Comparison of ENCODE assay signal across 15 cellular contexts in the genomic region with DNA sequence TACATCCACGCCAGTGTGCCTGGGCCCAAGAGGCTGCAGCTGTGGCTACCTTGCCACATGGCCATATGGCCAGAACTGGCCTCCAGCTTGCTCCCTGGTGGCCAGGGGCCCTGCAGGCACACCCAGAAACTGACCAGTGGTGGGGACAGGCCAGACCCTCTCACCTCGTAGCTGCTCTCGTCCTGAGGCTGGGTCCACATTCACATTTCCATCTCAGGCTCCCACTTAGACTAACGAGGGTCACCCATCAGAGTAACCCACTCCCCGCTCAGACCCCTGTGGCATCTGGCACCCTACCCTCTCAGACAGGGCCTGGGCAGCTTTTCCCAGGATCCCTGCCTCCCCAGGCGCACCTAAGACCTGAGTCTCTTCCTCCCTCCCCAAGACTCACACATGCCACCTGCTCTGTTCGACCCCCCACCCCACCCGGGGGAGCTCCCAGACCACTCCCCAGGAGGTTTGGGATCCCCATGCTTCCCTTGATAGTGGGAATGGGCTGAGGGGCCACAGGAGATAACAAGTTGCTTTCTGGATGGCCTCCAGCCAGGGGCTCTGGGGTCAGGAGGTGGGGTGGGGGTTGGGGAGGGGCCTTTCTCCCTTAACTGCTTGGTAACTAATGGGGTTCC. TPM values are rescaled to one million over a fixed set of nuclear protein-coding genes. Genes with fewer than 3 reads are reported as not detected.
A peak's percentile ranks its signal among the peaks of the same experiment; 100 is the strongest.
DNase-seq lines count a peak whose midpoint lies in the region; ATAC-seq and TF ChIP-seq lines count a peak whose summit lies in the region.
"Had no signal": no experiment of that assay in that cellular context is flagged by ENCODE, and none has a peak within 500 bp of the region (broad histone marks: within the 10 kb centered on the region; RNA-seq: fewer than 3 reads in every experiment).

No MANE protein-coding gene starts in this region.

- H3K4me3 Mint-ChIP-seq in activated T-cell treated with anti-CD3 and anti-CD28 coated beads, Interleukin-2, amount 50 U/mL, for 24 hours, result no peak overlapping the region
- no peak overlapping the region for H3K4me3 Mint-ChIP-seq in activated T-cell treated with anti-CD3 and anti-CD28 coated beads, Interleukin-2, amount 50 U/mL, for 4 hours
- no peak overlapping the region for H3K4me3 Mint-ChIP-seq in WTC11

- ATAC-seq in activated T-cell treated with anti-CD3 and anti-CD28 coated beads, Interleukin-2, amount 50 U/mL, for 4 hours, result no peak
- ATAC-seq in WTC11 (no peak), right lobe of liver (peak in 2 of 4 donors; percentile 3 to 10), aorta (ENCODE audit: low FRiP score) (peak; percentile 11)

- POLR2A ChIA-PET in WTC11 (lab: Charles Lee), result no interaction called here

- peaks cover 53% of the 10 kb centered on the region for H3K27me3 Mint-ChIP-seq in activated T-cell treated with anti-CD3 and anti-CD28 coated beads, Interleukin-2, amount 50 U/mL, for 24 hours
- peaks cover 38% of the 10 kb centered on the region for H3K27me3 Mint-ChIP-seq in activated T-cell treated with anti-CD3 and anti-CD28 coated beads, Interleukin-2, amount 50 U/mL, for 4 hours (ENCODE audit: low read depth)
- H3K27me3 Mint-ChIP-seq in WTC11 (ENCODE audit: low read depth), result no peaks in the 10 kb centered on the region

- no peaks in the 10 kb centered on the region for H3K4me1 ChIP-seq in right lobe of liver
- H3K4me1 ChIP-seq in aorta (ENCODE audit: control insufficient read depth in 1 of 2, insufficient read depth in 2 of 2, low read length in 2 of 2), result no peaks in the 10 kb centered on the region
- H3K4me1 ChIP-seq: adrenal gland, testis had no signal

- H3K27ac Mint-ChIP-seq in activated T-cell treated with anti-CD3 and anti-CD28 coated beads, Interleukin-2, amount 50 U/mL, for 24 hours, result no peak overlapping the region
- H3K27ac Mint-ChIP-seq in WTC11, result no peak overlapping the region

- intact Hi-C loops in right lobe of liver (cut with DNase I), result no loop called here
- intact Hi-C loops in aorta (cut with DNase I), result no loop called here

- TF ChIP-seq CTCF in WTC11 (IDR thresholded peaks at IDR 0.05) (no peak), right lobe of liver (IDR thresholded peaks at IDR 0.05) (no peak)

- H3K9me3 Mint-ChIP-seq in activated T-cell treated with anti-CD3 and anti-CD28 coated beads, Interleukin-2, amount 50 U/mL, for 24 hours, result no peaks in the 10 kb centered on the region
- H3K9me3 Mint-ChIP-seq in activated T-cell treated with anti-CD3 and anti-CD28 coated beads, Interleukin-2, amount 50 U/mL, for 4 hours, result no peaks in the 10 kb centered on the region
- H3K9me3 Mint-ChIP-seq in WTC11, result no peaks in the 10 kb centered on the region

- no peaks in the 10 kb centered on the region for H3K4me1 Mint-ChIP-seq in activated T-cell treated with anti-CD3 and anti-CD28 coated beads, Interleukin-2, amount 50 U/mL, for 24 hours (ENCODE audit: low read depth)
- no peaks in the 10 kb centered on the region for H3K4me1 Mint-ChIP-seq in activated T-cell treated with anti-CD3 and anti-CD28 coated beads, Interleukin-2, amount 50 U/mL, for 4 hours (ENCODE audit: low read depth)
- H3K4me1 Mint-ChIP-seq in WTC11, result peaks cover 21% of the 10 kb centered on the region

- no peak for TF ChIP-seq POLR2A in right lobe of liver (IDR thresholded peaks at IDR 0.05)

- H3K4me3 ChIP-seq in right lobe of liver (no peak overlapping the region), aorta (ENCODE audit: low read length in 2 of 2) (no peak overlapping the region)
- H3K4me3 ChIP-seq: adrenal gland, SJCRH30, testis had no signal

- H3K27me3 ChIP-seq in right lobe of liver (no peaks in the 10 kb centered on the region), aorta (ENCODE audit: control insufficient read depth in 1 of 2, insufficient read depth in 2 of 2, low read length in 1 of 2) (no peaks in the 10 kb centered on the region)
- H3K27me3 ChIP-seq: testis had no signal

- CTCF ChIA-PET in WTC11 (lab: Charles Lee), result interaction anchor here (2.4 to 2.8 kb wide), 2 partner anchors 11 to 98 kb away, joined by 10 to 25 read pairs; no protein-coding TSS in a partner anchor

- H3K36me3 ChIP-seq in right lobe of liver (no peaks in the 10 kb centered on the region), aorta (ENCODE audit: control insufficient read depth in 1 of 2, insufficient read depth in 2 of 2, low read length in 1 of 2) (no peaks in the 10 kb centered on the region)
- H3K36me3 ChIP-seq: adrenal gland, SJCRH30 had no signal

- no peaks in the 10 kb centered on the region for H3K36me3 Mint-ChIP-seq in activated T-cell treated with anti-CD3 and anti-CD28 coated beads, Interleukin-2, amount 50 U/mL, for 24 hours (ENCODE audit: low read depth)
- H3K36me3 Mint-ChIP-seq in activated T-cell treated with anti-CD3 and anti-CD28 coated beads, Interleukin-2, amount 50 U/mL, for 4 hours (ENCODE audit: insufficient read depth), result no peaks in the 10 kb centered on the region
- no peaks in the 10 kb centered on the region for H3K36me3 Mint-ChIP-seq in WTC11

- H3K27ac ChIP-seq in right lobe of liver, result no peak overlapping the region
- no peak overlapping the region for H3K27ac ChIP-seq in aorta (ENCODE audit: low read depth in 1 of 2, low read length in 2 of 2)
- H3K27ac ChIP-seq: adrenal gland, SJCRH30, testis had no signal

- no peaks in the 10 kb centered on the region for H3K9me3 ChIP-seq in right lobe of liver
- H3K9me3 ChIP-seq in aorta (ENCODE audit: control insufficient read depth, low read length), result no peaks in the 10 kb centered on the region
- H3K9me3 ChIP-seq: adrenal gland, SJCRH30, testis had no signal

- 93% methylated on average over 4 of the region's 8 CpGs for WGBS in right lobe of liver (ENCODE audit: insufficient coverage, low coverage, low lambda C conversion rate, missing lambda C conversion rate)
- WGBS in aorta, 2 donors, result 94 to 95% methylated on average over 8 of the region's 8 CpGs

- DNase-seq in activated T-cell treated with anti-CD3 and anti-CD28 coated beads, Interleukin-2, amount 50 U/mL, for 24 hours, result peak; percentile 31
- DNase-seq in activated T-cell treated with anti-CD3 and anti-CD28 coated beads, Interleukin-2, amount 50 U/mL, for 4 hours, result no peak
- DNase-seq in WTC11 (ENCODE audit: low spot score), result no peak
- DNase-seq in right lobe of liver, result peak in 2 of 3 donors; percentile 53 to 55
- DNase-seq in aorta, result peak in 1 of 2 donors; percentile 78
- no peak for DNase-seq in NOMO-1 treated with dmso at 0.1 percent for 144 hours (lab: John Stamatoyannopoulos, UW; ENCODE audit: unreplicated experiment)
- DNase-seq in COR-L47 (lab: John Stamatoyannopoulos, UW), result no peak
- DNase-seq in NCI-H748 (lab: John Stamatoyannopoulos, UW; ENCODE audit: unreplicated experiment), result no peak
- DNase-seq: DMS 273 treated with DMSO at 0.1 percent for 48 hours; NCI-H2081 treated with DMSO at 0.1 percent for 48 hours; SJCRH30; stimulated activated CD4-positive, alpha-beta T cell treated with anti-CD3 and anti-CD28 coated beads, Interleukin-12 subunit alpha, Interleukin-12 subunit beta, amount 100 ng/mL, for 4 hours had no signal

TF ChIP-seq in WTC11, 78 proteins besides CTCF, POLR2A, EP300 and RAD21 (continues in another document):
- no peak for TF ChIP-seq SMAD4 (CRISPR knock-in tag; IDR thresholded peaks at IDR 0.05)
- no peak for TF ChIP-seq KAT7 (CRISPR knock-in tag; IDR thresholded peaks at IDR 0.05; ENCODE audit: borderline replicate concordance)
- no peak for TF ChIP-seq MYBL2 (CRISPR knock-in tag; IDR thresholded peaks at IDR 0.05)
- no peak for TF ChIP-seq ZNF138 (CRISPR knock-in tag; conservative IDR thresholded peaks at IDR 0.05)
- TF ChIP-seq, protein P1, sequence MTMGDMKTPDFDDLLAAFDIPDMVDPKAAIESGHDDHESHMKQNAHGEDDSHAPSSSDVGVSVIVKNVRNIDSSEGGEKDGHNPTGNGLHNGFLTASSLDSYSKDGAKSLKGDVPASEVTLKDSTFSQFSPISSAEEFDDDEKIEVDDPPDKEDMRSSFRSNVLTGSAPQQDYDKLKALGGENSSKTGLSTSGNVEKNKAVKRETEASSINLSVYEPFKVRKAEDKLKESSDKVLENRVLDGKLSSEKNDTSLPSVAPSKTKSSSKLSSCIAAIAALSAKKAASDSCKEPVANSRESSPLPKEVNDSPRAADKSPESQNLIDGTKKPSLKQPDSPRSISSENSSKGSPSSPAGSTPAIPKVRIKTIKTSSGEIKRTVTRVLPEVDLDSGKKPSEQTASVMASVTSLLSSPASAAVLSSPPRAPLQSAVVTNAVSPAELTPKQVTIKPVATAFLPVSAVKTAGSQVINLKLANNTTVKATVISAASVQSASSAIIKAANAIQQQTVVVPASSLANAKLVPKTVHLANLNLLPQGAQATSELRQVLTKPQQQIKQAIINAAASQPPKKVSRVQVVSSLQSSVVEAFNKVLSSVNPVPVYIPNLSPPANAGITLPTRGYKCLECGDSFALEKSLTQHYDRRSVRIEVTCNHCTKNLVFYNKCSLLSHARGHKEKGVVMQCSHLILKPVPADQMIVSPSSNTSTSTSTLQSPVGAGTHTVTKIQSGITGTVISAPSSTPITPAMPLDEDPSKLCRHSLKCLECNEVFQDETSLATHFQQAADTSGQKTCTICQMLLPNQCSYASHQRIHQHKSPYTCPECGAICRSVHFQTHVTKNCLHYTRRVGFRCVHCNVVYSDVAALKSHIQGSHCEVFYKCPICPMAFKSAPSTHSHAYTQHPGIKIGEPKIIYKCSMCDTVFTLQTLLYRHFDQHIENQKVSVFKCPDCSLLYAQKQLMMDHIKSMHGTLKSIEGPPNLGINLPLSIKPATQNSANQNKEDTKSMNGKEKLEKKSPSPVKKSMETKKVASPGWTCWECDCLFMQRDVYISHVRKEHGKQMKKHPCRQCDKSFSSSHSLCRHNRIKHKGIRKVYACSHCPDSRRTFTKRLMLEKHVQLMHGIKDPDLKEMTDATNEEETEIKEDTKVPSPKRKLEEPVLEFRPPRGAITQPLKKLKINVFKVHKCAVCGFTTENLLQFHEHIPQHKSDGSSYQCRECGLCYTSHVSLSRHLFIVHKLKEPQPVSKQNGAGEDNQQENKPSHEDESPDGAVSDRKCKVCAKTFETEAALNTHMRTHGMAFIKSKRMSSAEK (CRISPR knock-in tag; IDR thresholded peaks at IDR 0.05; ENCODE audit: borderline replicate concordance), result no peak
- TF ChIP-seq, protein P2, sequence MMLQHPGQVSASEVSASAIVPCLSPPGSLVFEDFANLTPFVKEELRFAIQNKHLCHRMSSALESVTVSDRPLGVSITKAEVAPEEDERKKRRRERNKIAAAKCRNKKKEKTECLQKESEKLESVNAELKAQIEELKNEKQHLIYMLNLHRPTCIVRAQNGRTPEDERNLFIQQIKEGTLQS (CRISPR knock-in tag; conservative IDR thresholded peaks at IDR 0.05), result no peak

RNA-seq across cellular contexts. Expression of a gene that starts 21.3 kb away (rescaled TPM):
- total RNA-seq in activated T-cell treated with anti-CD3 and anti-CD28 coated beads, Interleukin-2, amount 50 U/mL, for 4 hours, result 1,000 to 10,000 TPM; 1,321 to 1,622 (median 1,616) TPM
- 1,028 to 1,267 TPM (median 1,197 TPM) in 3 replicates for total RNA-seq in WTC11 (2021)
- total RNA-seq in right lobe of liver, result 1,000 to 10,000 TPM in 3 of 6 experiments, 100 to 1,000 TPM in 1, under 1 TPM in 2; under 0.01 to 3,377 (median 977) TPM
- 1,000 to 10,000 TPM; 7,231 to 8,154 TPM for total RNA-seq in aorta
- not detected for polyA plus RNA-seq in aorta
- polyA plus RNA-seq: adrenal gland, fibroblast of lung had no signal

RNA-seq across cellular contexts. Expression of a gene that starts 52.3 kb away (rescaled TPM):
- total RNA-seq in activated T-cell treated with anti-CD3 and anti-CD28 coated beads, Interleukin-2, amount 50 U/mL, for 4 hours, result 1,000 to 10,000 TPM; 1,321 to 1,622 (median 1,616) TPM
- 1,028 to 1,267 TPM (median 1,197 TPM) in 3 replicates for total RNA-seq in WTC11 (2021)
- total RNA-seq in right lobe of liver, result 1,000 to 10,000 TPM in 3 of 6 experiments, 100 to 1,000 TPM in 1, under 1 TPM in 2; under 0.01 to 3,377 (median 977) TPM
- total RNA-seq in aorta, result 1,000 to 10,000 TPM; 7,231 to 8,154 TPM
- not detected for polyA plus RNA-seq in aorta
- polyA plus RNA-seq: adrenal gland, fibroblast of lung had no signal

Comparison
In these comparisons a context has a peak if more than half of its experiments do, and no peak if none do; other contexts are left out.
1. DNase-seq: peak in activated T-cell treated with anti-CD3 and anti-CD28 coated beads, Interleukin-2, amount 50 U/mL, for 24 hours (single experiment) and right lobe of liver (2 of 3); none in activated T-cell treated with anti-CD3 and anti-CD28 coated beads, Interleukin-2, amount 50 U/mL, for 4 hours (single experiment), WTC11 (single experiment), NOMO-1 treated with dmso at 0.1 percent for 144 hours (single experiment), COR-L47 (single experiment) and NCI-H748 (single experiment).